Comparison of ENCODE assay signal across 21 cellular contexts in the genomic region with DNA sequence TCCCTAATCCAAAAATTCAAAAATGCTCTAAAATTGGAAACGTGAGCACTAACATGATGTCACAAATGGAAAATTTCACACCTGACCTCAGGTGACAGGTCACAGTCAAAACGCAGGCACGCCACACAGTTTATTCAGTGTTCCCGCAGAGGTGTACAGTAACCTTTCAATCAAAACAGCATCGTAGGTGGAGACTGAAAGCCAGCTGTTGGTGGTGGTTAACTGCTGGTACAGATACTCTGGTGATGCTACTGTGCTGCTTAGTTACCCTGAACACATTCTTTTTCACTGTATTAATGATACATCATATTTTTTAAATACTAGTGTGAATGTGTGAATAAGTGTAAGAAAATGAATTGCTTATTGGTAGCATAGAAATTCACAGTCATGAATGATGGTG.
"Had no signal": no experiment of that assay in that cellular context is flagged by ENCODE, and none has a peak within 500 bp of the region (broad histone marks: within the 10 kb centered on the region; RNA-seq: fewer than 3 reads in every experiment).

No MANE protein-coding gene starts in this region.

- H3K9me3 Mint-ChIP-seq: activated B cell treated with CpG ODN at 0.5 μM for 24 hours; endodermal cell; immature natural killer cell; naive thymus-derived CD4-positive, alpha-beta T cell; stimulated activated effector memory CD8-positive, alpha-beta T cell treated with anti-CD3 and anti-CD28 coated beads, Interleukin-12 subunit alpha, Interleukin-12 subunit beta, amount 100 ng/mL, for 72 hours; T-cell; T-helper 2 cell treated with Interferon-gamma antibody and Interleukin-4, amounts not matched to agents 5 μg/mL and 100 μg/mL, for 36 hours had no signal

- H3K9me3 ChIP-seq: breast epithelium, heart left ventricle, ovary, right lobe of liver, testis, transverse colon had no signal

- H3K27me3 Mint-ChIP-seq: activated B cell treated with CpG ODN at 0.5 μM for 24 hours; naive thymus-derived CD4-positive, alpha-beta T cell; progenitor cell of endocrine pancreas; T-cell had no signal

- H3K4me1 ChIP-seq: breast epithelium, right lobe of liver, testis, transverse colon had no signal

- H3K27ac Mint-ChIP-seq: activated B cell treated with CpG ODN at 0.5 μM for 24 hours; endodermal cell; progenitor cell of endocrine pancreas; stimulated activated effector memory CD8-positive, alpha-beta T cell treated with anti-CD3 and anti-CD28 coated beads, Interleukin-12 subunit alpha, Interleukin-12 subunit beta, amount 100 ng/mL, for 72 hours; T-cell; T-helper 2 cell treated with Interferon-gamma antibody and Interleukin-4, amounts not matched to agents 5 μg/mL and 100 μg/mL, for 36 hours had no signal

- H3K4me3 Mint-ChIP-seq: activated B cell treated with CpG ODN at 0.5 μM for 24 hours; endodermal cell; immature natural killer cell; naive thymus-derived CD4-positive, alpha-beta T cell; stimulated activated effector memory CD8-positive, alpha-beta T cell treated with anti-CD3 and anti-CD28 coated beads, Interleukin-12 subunit alpha, Interleukin-12 subunit beta, amount 100 ng/mL, for 72 hours; T-cell; T-helper 2 cell treated with Interferon-gamma antibody and Interleukin-4, amounts not matched to agents 5 μg/mL and 100 μg/mL, for 36 hours had no signal

- ATAC-seq: esophagus mucosa; heart left ventricle; naive thymus-derived CD4-positive, alpha-beta T cell; right lobe of liver; stimulated activated effector memory CD8-positive, alpha-beta T cell treated with anti-CD3 and anti-CD28 coated beads, Interleukin-12 subunit alpha, Interleukin-12 subunit beta, amount 100 ng/mL, for 72 hours; T-cell had no signal

- H3K4me1 Mint-ChIP-seq: endodermal cell had no signal

- H3K27ac ChIP-seq: breast epithelium, heart left ventricle, ovary, right lobe of liver, testis, transverse colon had no signal

- H3K4me3 ChIP-seq: breast epithelium, heart left ventricle, ovary, right lobe of liver, testis, transverse colon had no signal

- DNase-seq: activated B cell treated with CpG ODN at 0.5 μM for 24 hours; activated gamma-delta T cell treated with Interleukin-2 at 50 U/mL for 16 hours; central memory CD4-positive, alpha-beta T cell; endodermal cell; foreskin fibroblast; heart left ventricle; hypothalamus; immature natural killer cell; midbrain; naive thymus-derived CD4-positive, alpha-beta T cell; ovary; right lobe of liver; stimulated activated CD4-positive, alpha-beta T cell treated with anti-CD3 and anti-CD28 coated beads, Interleukin-4, amount 100 ng/mL, for 1 hour; T-cell; testis; transverse colon had no signal
